8 cellular contexts compared by ENCODE assay signal in the genomic region with DNA sequence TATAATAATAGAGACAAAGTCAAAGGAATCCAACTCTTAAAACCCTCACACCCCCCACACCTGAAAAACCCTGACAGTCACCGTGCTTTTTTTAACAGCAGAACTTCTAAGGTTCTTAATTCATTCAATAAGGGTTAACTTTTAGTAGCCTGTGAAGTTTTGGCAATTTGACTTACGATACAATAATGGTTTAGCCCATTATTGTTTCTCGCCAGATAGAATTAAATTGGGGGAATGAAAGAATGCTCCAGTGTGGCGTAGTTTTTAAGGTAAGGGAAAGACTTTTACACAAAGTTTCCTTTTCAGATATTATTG. TPM values are rescaled to one million over a fixed set of nuclear protein-coding genes. Genes with fewer than 3 reads are reported as not detected.
A peak's percentile ranks its signal among the peaks of the same experiment; 100 is the strongest.
DNase-seq lines count a peak whose midpoint lies in the region; ATAC-seq and TF ChIP-seq lines count a peak whose summit lies in the region.

No MANE protein-coding gene starts in this region.

- peak; percentile 13 for DNase-seq in activated naive CD4-positive, alpha-beta T cell treated with anti-CD3 and anti-CD28 coated beads for 36 hours
- no peak for DNase-seq in activated naive CD4-positive, alpha-beta T cell treated with anti-CD3 and anti-CD28 coated beads, Interleukin-2, amount 50 U/mL, for 16 hours
- DNase-seq in left colon (no peak), type B pancreatic cell (ENCODE audit: extremely low spot score, unreplicated experiment) (no peak), posterior vena cava (ENCODE audit: low spot score) (no peak), GM19238 (ENCODE audit: insufficient read length, low spot score) (no peak)
- DNase-seq in effector CD8-positive, alpha-beta T cell (lab: John Stamatoyannopoulos, UW), result no peak

- H3K36me3 Mint-ChIP-seq in activated naive CD4-positive, alpha-beta T cell treated with anti-CD3 and anti-CD28 coated beads for 36 hours (ENCODE audit: low read depth), result peaks cover 28% of the 10 kb centered on the region
- peaks cover 48% of the 10 kb centered on the region for H3K36me3 Mint-ChIP-seq in activated T-helper 17 cell treated with anti-CD3 and anti-CD28 coated beads, Interleukin-2, amount 50 U/mL, for 72 hours (ENCODE audit: low read depth)
- H3K36me3 Mint-ChIP-seq in type B pancreatic cell, result peaks cover 20% of the 10 kb centered on the region

- H3K27ac Mint-ChIP-seq in activated naive CD4-positive, alpha-beta T cell treated with anti-CD3 and anti-CD28 coated beads for 36 hours, result peak overlapping the region; percentile 99
- peak overlapping the region; percentile 99 for H3K27ac Mint-ChIP-seq in activated T-helper 17 cell treated with anti-CD3 and anti-CD28 coated beads, Interleukin-2, amount 50 U/mL, for 72 hours
- peak overlapping the region; percentile 100 for H3K27ac Mint-ChIP-seq in type B pancreatic cell

- no peak for TF ChIP-seq CTCF in type B pancreatic cell (conservative IDR thresholded peaks at IDR 0.05)

- no peaks in the 10 kb centered on the region for H3K9me3 Mint-ChIP-seq in activated naive CD4-positive, alpha-beta T cell treated with anti-CD3 and anti-CD28 coated beads for 36 hours
- H3K9me3 Mint-ChIP-seq in activated T-helper 17 cell treated with anti-CD3 and anti-CD28 coated beads, Interleukin-2, amount 50 U/mL, for 72 hours, result no peaks in the 10 kb centered on the region
- H3K9me3 Mint-ChIP-seq in type B pancreatic cell, result no peaks in the 10 kb centered on the region

- peaks cover 30% of the 10 kb centered on the region for H3K4me1 Mint-ChIP-seq in activated naive CD4-positive, alpha-beta T cell treated with anti-CD3 and anti-CD28 coated beads for 36 hours (ENCODE audit: low read depth)
- H3K4me1 Mint-ChIP-seq in activated T-helper 17 cell treated with anti-CD3 and anti-CD28 coated beads, Interleukin-2, amount 50 U/mL, for 72 hours, result peaks cover 19% of the 10 kb centered on the region
- H3K4me1 Mint-ChIP-seq in type B pancreatic cell (ENCODE audit: unreplicated experiment), result peaks cover 8% of the 10 kb centered on the region

- CTCF ChIA-PET in activated naive CD4-positive, alpha-beta T cell treated with anti-CD3 and anti-CD28 coated beads for 36 hours (lab: Charles Lee), result interaction anchor here (2.2 kb wide), 1 partner anchor 136 kb away, joined by 12 read pairs; no protein-coding TSS in a partner anchor

- no peak for ATAC-seq in activated T-helper 17 cell treated with anti-CD3 and anti-CD28 coated beads, Interleukin-2, amount 50 U/mL, for 72 hours (replicated peaks)
- peak; percentile 3 for ATAC-seq in left colon

- H3K4me3 Mint-ChIP-seq in activated naive CD4-positive, alpha-beta T cell treated with anti-CD3 and anti-CD28 coated beads for 36 hours, result peak overlapping the region; percentile 99
- H3K4me3 Mint-ChIP-seq in activated T-helper 17 cell treated with anti-CD3 and anti-CD28 coated beads, Interleukin-2, amount 50 U/mL, for 72 hours, result peak overlapping the region; percentile 92
- peak overlapping the region; percentile 100 for H3K4me3 Mint-ChIP-seq in type B pancreatic cell

- H3K27me3 Mint-ChIP-seq in activated naive CD4-positive, alpha-beta T cell treated with anti-CD3 and anti-CD28 coated beads for 36 hours (ENCODE audit: low read depth), result peaks cover 5% of the 10 kb centered on the region
- peaks cover 13% of the 10 kb centered on the region for H3K27me3 Mint-ChIP-seq in activated T-helper 17 cell treated with anti-CD3 and anti-CD28 coated beads, Interleukin-2, amount 50 U/mL, for 72 hours
- H3K27me3 Mint-ChIP-seq in type B pancreatic cell, result peaks cover 8% of the 10 kb centered on the region

- intact Hi-C loops in activated naive CD4-positive, alpha-beta T cell treated with anti-CD3 and anti-CD28 coated beads for 36 hours (cut with micrococcal nuclease), result loop anchor here (5.0 to 10.0 kb wide), 5 partner anchors 377 to 1158 kb away; a partner anchor contains a TSS
- intact Hi-C loops in left colon (cut with DNase I, micrococcal nuclease), result loop anchor here in 1 of 2 donors (10.0 kb wide), 1 partner anchor 111 kb away; a partner anchor contains a TSS
- intact Hi-C loops in posterior vena cava (cut with DNase I), result loop anchor here in 1 of 2 donors (10.0 kb wide), 1 partner anchor 121 kb away; no protein-coding TSS in a partner anchor

RNA-seq across cellular contexts. Expression of a gene that starts 0.6 kb away (rescaled TPM):
- 10 to 100 TPM; 58.8 to 61.1 TPM for total RNA-seq in activated naive CD4-positive, alpha-beta T cell treated with anti-CD3 and anti-CD28 coated beads for 36 hours
- total RNA-seq in activated T-helper 17 cell treated with anti-CD3 and anti-CD28 coated beads, Interleukin-2, amount 50 U/mL, for 72 hours, result 10 to 100 TPM; 40.4 to 68.4 TPM
- 10 to 100 TPM; 10.4 to 13.4 TPM for total RNA-seq in left colon
- total RNA-seq in type B pancreatic cell (ENCODE audit: low replicate concordance), result 39.6 and 57.6 TPM in 2 replicates
- total RNA-seq in posterior vena cava, result 10 to 100 TPM; 19.3 to 21.2 TPM

RNA-seq across cellular contexts. Expression of a gene that starts 59.8 kb away (rescaled TPM):
- total RNA-seq in activated naive CD4-positive, alpha-beta T cell treated with anti-CD3 and anti-CD28 coated beads for 36 hours, result not detected
- under 1 TPM in 1 of 2 donors, not detected in 1; 0.17 TPM for total RNA-seq in activated T-helper 17 cell treated with anti-CD3 and anti-CD28 coated beads, Interleukin-2, amount 50 U/mL, for 72 hours
- 10 to 100 TPM; 36.3 to 41.9 TPM for total RNA-seq in left colon
- 0.68 and 8.9 TPM in 2 replicates for total RNA-seq in type B pancreatic cell (ENCODE audit: low replicate concordance)
- under 1 TPM; 0.10 to 0.19 TPM for total RNA-seq in posterior vena cava
